In genomic region chr13:20828540-20829364, GRCh38 we compare ENCODE assay signal across 7 cellular contexts. TPM values are rescaled to one million over a fixed set of nuclear protein-coding genes. Genes with fewer than 3 reads are reported as not detected.
DNase-seq lines count a peak whose midpoint lies in the region; ATAC-seq, FAIRE-seq and TF ChIP-seq lines count a peak whose summit lies in the region.

No MANE protein-coding gene starts in this region.

- no peak overlapping the region for H3K27ac Mint-ChIP-seq in activated CD4-positive, alpha-beta memory T cell treated with anti-CD3 and anti-CD28 coated beads, Interleukin-2, amount 10 ng/mL, durations not matched to agents 7 days and 5 days
- H3K27ac Mint-ChIP-seq in neural crest cell (ENCODE audit: unreplicated experiment): no peak overlapping the region

- H2AFZ ChIP-seq in DND-41 (ENCODE audit: low read depth, low read length) (no peak overlapping the region), fibroblast of lung (ENCODE audit: low read length) (no peak overlapping the region)

- H3K4me3 Mint-ChIP-seq in activated CD4-positive, alpha-beta memory T cell treated with anti-CD3 and anti-CD28 coated beads, Interleukin-2, amount 10 ng/mL, durations not matched to agents 7 days and 5 days: peak overlapping the region; percentile 41
- H3K4me3 Mint-ChIP-seq in neural crest cell: no peak overlapping the region

- H3K4me1 ChIP-seq in DND-41 (ENCODE audit: insufficient read depth, low read length) (peaks cover 8% of the 10 kb centered on the region; the same call in 1 of the 2 replicates), fibroblast of lung (ENCODE audit: control insufficient read depth, extremely low read depth, insufficient read depth, low read length) (peaks cover 4% of the 10 kb centered on the region)

- H3K27me3 Mint-ChIP-seq in activated CD4-positive, alpha-beta memory T cell treated with anti-CD3 and anti-CD28 coated beads, Interleukin-2, amount 10 ng/mL, durations not matched to agents 7 days and 5 days: no peaks in the 10 kb centered on the region
- no peaks in the 10 kb centered on the region for H3K27me3 Mint-ChIP-seq in neural crest cell (ENCODE audit: low read depth)

- ATAC-seq in DND-41 (ENCODE audit: insufficient read depth, low read depth) (peak; percentile 84), GM21515 (IDR thresholded peaks at IDR 0.05; ENCODE audit: unreplicated experiment) (peak; percentile 66)

- H3K4me1 Mint-ChIP-seq in activated CD4-positive, alpha-beta memory T cell treated with anti-CD3 and anti-CD28 coated beads, Interleukin-2, amount 10 ng/mL, durations not matched to agents 7 days and 5 days: peaks cover 8% of the 10 kb centered on the region
- H3K4me1 Mint-ChIP-seq in neural crest cell: peaks cover 6% of the 10 kb centered on the region

- H4K20me1 ChIP-seq in DND-41 (ENCODE audit: insufficient read depth, low read length): peaks cover 3% of the 10 kb centered on the region; the same call in 1 of the 2 replicates
- no peaks in the 10 kb centered on the region for H4K20me1 ChIP-seq in fibroblast of lung (ENCODE audit: control insufficient read depth, extremely low read depth, insufficient read depth, low read length)

- H3K4me3 ChIP-seq in DND-41 (ENCODE audit: low read depth in 1 of 2, low read length in 2 of 2) (no peak overlapping the region; a peak in 1 of 4 replicates), fibroblast of lung (replicated peaks in 1 of 4; ENCODE audit: control extremely low read depth in 1 of 4, insufficient read depth in 1 of 4, low read depth in 3 of 4, low read length in 4 of 4) (peak overlapping the region; percentile 8 to 54 (median 32))

- peaks cover 5% of the 10 kb centered on the region for H3K36me3 Mint-ChIP-seq in activated CD4-positive, alpha-beta memory T cell treated with anti-CD3 and anti-CD28 coated beads, Interleukin-2, amount 10 ng/mL, durations not matched to agents 7 days and 5 days (ENCODE audit: low read depth)
- no peaks in the 10 kb centered on the region for H3K36me3 Mint-ChIP-seq in neural crest cell (ENCODE audit: low read depth)

- H3K9me3 ChIP-seq in DND-41 (ENCODE audit: insufficient read depth, low read length, severe bottlenecking) (no peaks in the 10 kb centered on the region), fibroblast of lung (ENCODE audit: control insufficient read depth, insufficient read depth, low read depth, low read length) (no peaks in the 10 kb centered on the region)

- peak overlapping the region; percentile 54 for H3K4me2 ChIP-seq in DND-41 (ENCODE audit: insufficient read depth, low read length)
- peak overlapping the region; percentile 59 for H3K4me2 ChIP-seq in fibroblast of lung (ENCODE audit: extremely low read depth, insufficient read depth, low read length)

- no peak for FAIRE-seq in HTR-8/SVneo (lab: Jason Lieb, UNC)

- no peak overlapping the region for H3K27ac ChIP-seq in DND-41 (ENCODE audit: low read length)
- no peak overlapping the region for H3K27ac ChIP-seq in fibroblast of lung (ENCODE audit: insufficient read depth, low read length)

- POLR2A ChIA-PET in activated CD4-positive, alpha-beta memory T cell treated with anti-CD3 and anti-CD28 coated beads, Interleukin-2, amount 10 ng/mL, durations not matched to agents 7 days and 5 days (lab: Charles Lee): interaction anchor here (0.7 to 2.7 kb wide), 4 partner anchors 23 to 336 kb away, joined by 3 to 12 read pairs (median 4); partner anchors contain the start of gene EEF1AKMT1

- peaks cover 14% of the 10 kb centered on the region; the same call in 1 of the 2 replicates for H3K36me3 ChIP-seq in DND-41 (ENCODE audit: insufficient read depth, low read length)
- no peaks in the 10 kb centered on the region for H3K36me3 ChIP-seq in fibroblast of lung (ENCODE audit: control insufficient read depth, insufficient read depth, low read length)

- H3K79me2 ChIP-seq in DND-41 (ENCODE audit: insufficient read depth, low read length) (no peaks in the 10 kb centered on the region), fibroblast of lung (ENCODE audit: control insufficient read depth, insufficient read depth, low read length) (no peaks in the 10 kb centered on the region)

- DNase-seq in DND-41 (peak; percentile 52), NCI-H2107 treated with DMSO at 0.1 percent for 48 hours (lab: John Stamatoyannopoulos, UW; ENCODE audit: unreplicated experiment) (peak; percentile 19), fibroblast of lung (ENCODE audit: low read depth in 2 of 2) (peak; percentile 47 to 77), neural crest cell (ENCODE audit: low read depth, low spot score) (peak; percentile 14), HTR-8/SVneo (ENCODE audit: insufficient read length, low spot score) (no peak)
- DNase-seq in activated CD4-positive, alpha-beta memory T cell treated with anti-CD3 and anti-CD28 coated beads, Interleukin-2, amount 10 ng/mL, durations not matched to agents 7 days and 5 days: peak; percentile 31

- no peak overlapping the region for H3K9ac ChIP-seq in DND-41 (ENCODE audit: low read depth, low read length)
- no peak overlapping the region for H3K9ac ChIP-seq in fibroblast of lung (ENCODE audit: insufficient read depth, low read length)

- TF ChIP-seq CTCF in DND-41 (IDR thresholded peaks at IDR 0.05; ENCODE audit: borderline replicate concordance, extremely low read depth, low read length, poor library complexity, severe bottlenecking) (peak; percentile 90), fibroblast of lung (conservative IDR thresholded peaks at IDR 0.05 in 1 of 2, IDR thresholded peaks at IDR 0.05 in 1 of 2; ENCODE audit: low read depth in 1 of 2, low read length in 2 of 2) (peak; percentile 87 to 90), neural crest cell (conservative IDR thresholded peaks at IDR 0.05) (peak; percentile 85)

- H3K27me3 ChIP-seq in DND-41 (ENCODE audit: insufficient read depth, low read length, poor library complexity) (no peaks in the 10 kb centered on the region), fibroblast of lung (ENCODE audit: control insufficient read depth, insufficient read depth, low read length) (no peaks in the 10 kb centered on the region)

- CTCF ChIA-PET in activated CD4-positive, alpha-beta memory T cell treated with anti-CD3 and anti-CD28 coated beads, Interleukin-2, amount 10 ng/mL, durations not matched to agents 7 days and 5 days (lab: Charles Lee): interaction anchor here (0.5 to 5.3 kb wide), 32 partner anchors 10 to 632 kb away, joined by 3 to 77 read pairs (median 4); partner anchors contain the start of gene IL17D

- no peaks in the 10 kb centered on the region for H3K9me3 Mint-ChIP-seq in activated CD4-positive, alpha-beta memory T cell treated with anti-CD3 and anti-CD28 coated beads, Interleukin-2, amount 10 ng/mL, durations not matched to agents 7 days and 5 days
- H3K9me3 Mint-ChIP-seq in neural crest cell: no peaks in the 10 kb centered on the region

RNA-seq across cellular contexts. Expression of gene EEF1AKMT1, which starts 55.0 kb away (rescaled TPM):
- 1 to 10 TPM; 7.9 TPM for total RNA-seq in activated CD4-positive, alpha-beta memory T cell treated with anti-CD3 and anti-CD28 coated beads, Interleukin-2, amount 10 ng/mL, durations not matched to agents 7 days and 5 days
- 7.6 and 9.8 TPM in 2 replicates for total RNA-seq in fibroblast of lung
- polyA plus RNA-seq in fibroblast of lung: 17.7 and 18.0 TPM in 2 replicates
- polyA plus RNA-seq in fibroblast of lung (2012): 14.3 and 15.0 TPM in 2 replicates
- polyA minus RNA-seq in fibroblast of lung (ENCODE audit: low replicate concordance): 1.5 TPM in 2 replicates
- total RNA-seq in neural crest cell: 14.4 and 14.8 TPM in 2 replicates

Comparison
In these comparisons a context has a peak if more than half of its experiments do, and no peak if none do; other contexts are left out.
1. H3K4me3 ChIP-seq: peak in fibroblast of lung (4 of 4); none in DND-41 (0 of 2).
2. Peak in every context shown above with its lines, with median percentiles within 50 percentile points of each other: CTCF ChIP-seq.